In the genomic region with DNA sequence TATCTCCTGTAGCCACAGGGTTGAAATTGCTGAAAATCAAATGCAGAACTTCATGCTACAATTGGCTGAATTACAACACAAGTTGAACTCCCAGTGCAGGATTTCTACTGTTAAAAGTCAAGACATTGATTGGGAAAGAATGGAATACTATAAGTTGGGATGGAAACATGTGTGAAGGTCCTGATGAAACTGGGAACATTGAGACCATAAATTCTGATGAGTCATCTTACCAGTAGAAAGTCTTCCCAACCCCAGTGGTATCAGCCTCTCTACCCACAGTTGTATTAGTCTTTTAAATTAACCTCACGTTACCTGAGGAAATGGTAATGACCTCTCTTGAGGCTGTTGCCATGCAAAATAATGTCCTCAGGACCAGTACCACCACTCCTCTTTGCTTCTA, we compare ENCODE assay signal across 1 cellular context.
TF ChIP-seq lines count a peak whose summit lies in the region.

No MANE protein-coding gene starts in this region.

TF ChIP-seq in IMR-90, 13 proteins besides CTCF, POLR2A, EP300 and RAD21 (continued from another document):
- TF ChIP-seq CEBPB (IDR thresholded peaks at IDR 0.05; ENCODE audit: low read depth, low read length) (no peak), MAFK (IDR thresholded peaks at IDR 0.05; ENCODE audit: low read depth, low read length) (no peak)
TF ChIP-seq in IMR-90: peak in this region for 1.
